Comparison of ENCODE assay signal across 28 cellular contexts in genomic region chr10:116006508-116006907, GRCh38.
"Had no signal": no experiment of that assay in that cellular context is flagged by ENCODE, and none has a peak within 500 bp of the region (broad histone marks: within the 10 kb centered on the region; RNA-seq: fewer than 3 reads in every experiment).

No MANE protein-coding gene starts in this region.

- H3K9me3 ChIP-seq: colonic mucosa, esophagus squamous epithelium, gastrocnemius medialis had no signal

- H3K4me3 ChIP-seq: colonic mucosa, coronary artery, dorsolateral prefrontal cortex, esophagus muscularis mucosa, esophagus squamous epithelium, gastrocnemius medialis, gastroesophageal sphincter, heart left ventricle, heart right ventricle had no signal

- ATAC-seq: effector memory CD8-positive, alpha-beta T cell; esophagus mucosa; gastrocnemius medialis; gastroesophageal sphincter; heart left ventricle; heart right ventricle had no signal

- DNase-seq: colonic mucosa; cortex of kidney; dermis blood vessel endothelial cell; dorsolateral prefrontal cortex; effector CD4-positive, alpha-beta T cell; effector CD8-positive, alpha-beta T cell; effector memory CD4-positive, alpha-beta T cell; effector memory CD8-positive, alpha-beta T cell; endodermal cell; erythroblast; esophagus squamous epithelium; foreskin fibroblast; foreskin melanocyte; gastrocnemius medialis; glutamatergic neuron; head of caudate nucleus; heart left ventricle; heart right ventricle had no signal

- H3K36me3 ChIP-seq: colonic mucosa, esophagus muscularis mucosa, esophagus squamous epithelium, gastrocnemius medialis, gastroesophageal sphincter, heart left ventricle, heart right ventricle had no signal

- H3K4me1 ChIP-seq: colonic mucosa, foreskin keratinocyte had no signal

- FAIRE-seq: colon, endometrium, endothelial cell of umbilical vein, frontal cortex had no signal

- H3K27ac ChIP-seq: colonic mucosa, coronary artery, epithelial cell of prostate, esophagus muscularis mucosa, esophagus squamous epithelium, foreskin keratinocyte, gastrocnemius medialis, gastroesophageal sphincter, heart left ventricle, heart right ventricle had no signal

- H3K27me3 ChIP-seq: colonic mucosa, esophagus muscularis mucosa, esophagus squamous epithelium, gastrocnemius medialis, heart left ventricle, heart right ventricle had no signal
